Comparison of ENCODE assay signal across 37 cellular contexts in the genomic region with DNA sequence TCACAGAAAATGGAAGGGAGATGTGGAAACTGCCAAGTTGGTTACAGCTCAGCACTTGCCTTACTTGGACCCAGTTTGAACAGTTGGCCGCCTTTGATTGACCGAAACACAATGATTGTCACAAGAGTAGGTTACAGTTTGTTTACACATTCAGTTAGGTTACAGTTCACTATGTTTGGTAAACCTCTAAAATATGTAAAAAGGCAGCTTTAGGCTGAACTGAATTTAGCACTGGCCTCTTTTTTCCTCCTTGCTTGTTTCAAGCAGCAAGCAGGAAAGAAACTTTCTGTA.
A peak's percentile ranks its signal among the peaks of the same experiment; 100 is the strongest.
DNase-seq lines count a peak whose midpoint lies in the region; ATAC-seq, FAIRE-seq and TF ChIP-seq lines count a peak whose summit lies in the region.
"Had no signal": no experiment of that assay in that cellular context is flagged by ENCODE, and none has a peak within 500 bp of the region (broad histone marks: within the 10 kb centered on the region; RNA-seq: fewer than 3 reads in every experiment).

No MANE protein-coding gene starts in this region.

- TF ChIP-seq RAD21 in liver (IDR thresholded peaks at IDR 0.05) (no peak), HepG2 (CRISPR knock-in tag; IDR thresholded peaks at IDR 0.05) (no peak), K562 (CRISPR knock-in tag; conservative IDR thresholded peaks at IDR 0.05 in 1 of 2, IDR thresholded peaks at IDR 0.05 in 1 of 2) (no peak)

- no peak overlapping the region for H3K4me3 Mint-ChIP-seq in type B pancreatic cell
- H3K4me3 Mint-ChIP-seq in activated CD8-positive, alpha-beta T cell treated with anti-CD3 and anti-CD28 coated beads for 36 hours = no peak overlapping the region
- H3K4me3 Mint-ChIP-seq: B cell; CD14-positive monocyte; CD4-positive, alpha-beta memory T cell; CD4-positive, alpha-beta T cell; CD4-positive, CD25-positive, alpha-beta regulatory T cell; CD8-positive, alpha-beta memory T cell; CD8-positive, alpha-beta T cell had no signal

- H3K9me1 ChIP-seq in K562 (ENCODE audit: control insufficient read depth, insufficient read depth, low read length) = no peaks in the 10 kb centered on the region

- H3K36me3 ChIP-seq in liver (ENCODE audit: control insufficient read depth in 4 of 4, insufficient read depth in 3 of 4, low read depth in 1 of 4, low read length in 3 of 4) (no peaks in the 10 kb centered on the region), HepG2 (replicated peaks in 1 of 2; ENCODE audit: control insufficient read depth in 1 of 2, insufficient read depth in 2 of 2, low read length in 2 of 2) (no peaks in the 10 kb centered on the region), K562 (ENCODE audit: control insufficient read depth, insufficient read depth, low read length) (no peaks in the 10 kb centered on the region), right lobe of liver (no peaks in the 10 kb centered on the region)
- H3K36me3 ChIP-seq: BE2C; BLaER1; BLaER1 treated with 17β-estradiol and CSF1 and Interleukin-3, amounts not matched to agents 10 nM and 100 nM had no signal

- H3K9me3 ChIP-seq in liver (ENCODE audit: control insufficient read depth in 4 of 4, low read length in 3 of 4) (no peaks in the 10 kb centered on the region), HepG2 (ENCODE audit: low read length) (no peaks in the 10 kb centered on the region), K562 (replicated peaks; ENCODE audit: control insufficient read depth, insufficient read depth, low read depth, low read length) (no peaks in the 10 kb centered on the region), right lobe of liver (peaks cover 0 to 6% (median under 1%) of the 10 kb centered on the region in 4 donors)
- H3K9me3 ChIP-seq: A549, BE2C had no signal

- intact Hi-C loops in HepG2 (cut with micrococcal nuclease; ENCODE audit: unreplicated experiment) (no loop called here), K562 (cut with micrococcal nuclease) (no loop called here), right lobe of liver (cut with DNase I) (no loop called here)
- intact Hi-C loops in activated CD8-positive, alpha-beta T cell treated with anti-CD3 and anti-CD28 coated beads for 36 hours (cut with micrococcal nuclease) = no loop called here

- FAIRE-seq in HepG2 (lab: Jason Lieb, UNC) (no peak), K562 (lab: Jason Lieb, UNC) (no peak)
- FAIRE-seq: A204.1, A549, D721Med had no signal

- peaks cover 0 to 4% (median 1%) of the 10 kb centered on the region in 4 donors for H3K4me1 ChIP-seq in liver (ENCODE audit: control insufficient read depth in 4 of 4, insufficient read depth in 4 of 4, low read length in 3 of 4)
- no peaks in the 10 kb centered on the region for H3K4me1 ChIP-seq in HepG2 (ENCODE audit: insufficient read depth, low read length)
- no peaks in the 10 kb centered on the region; a peak in 1 of 5 replicates for H3K4me1 ChIP-seq in K562 (replicated peaks in 1 of 2; ENCODE audit: control insufficient read depth in 2 of 2, insufficient read depth in 2 of 2, low read length in 2 of 2)
- H3K4me1 ChIP-seq in right lobe of liver = peaks cover 0 to 8% (median 0%) of the 10 kb centered on the region in 4 donors
- H3K4me1 ChIP-seq: A549; BE2C; BLaER1; BLaER1 treated with 17β-estradiol and CSF1 and Interleukin-3, amounts not matched to agents 10 nM and 100 nM; Caco-2 had no signal

- H2AFZ ChIP-seq in HepG2 (ENCODE audit: low read length) (no peak overlapping the region), K562 (ENCODE audit: low read depth, low read length) (peak overlapping the region; percentile 18; the same call in 1 of the 2 replicates)

- no peaks in the 10 kb centered on the region for H3K4me1 Mint-ChIP-seq in type B pancreatic cell (ENCODE audit: unreplicated experiment)
- peaks cover 11% of the 10 kb centered on the region for H3K4me1 Mint-ChIP-seq in activated CD8-positive, alpha-beta T cell treated with anti-CD3 and anti-CD28 coated beads for 36 hours (ENCODE audit: low read depth)
- H3K4me1 Mint-ChIP-seq: CD14-positive monocyte had no signal

- POLR2A ChIA-PET in HepG2 (lab: Yijun Ruan, JAX) (interaction anchor here (0.9 kb wide), 1 partner anchor 20 kb away, joined by 3 read pairs; no protein-coding TSS in a partner anchor), K562 (lab: Yijun Ruan, JAX) (interaction anchor here (0.6 to 1.1 kb wide), 3 partner anchors 8 to 47 kb away, joined by 3 to 4 read pairs (median 3); no protein-coding TSS in a partner anchor)
- POLR2A ChIA-PET in activated CD8-positive, alpha-beta T cell treated with anti-CD3 and anti-CD28 coated beads for 36 hours (lab: Charles Lee) = no interaction called here

- H4K20me1 ChIP-seq in HepG2 (ENCODE audit: insufficient read depth, low read length) = no peaks in the 10 kb centered on the region
- no peaks in the 10 kb centered on the region for H4K20me1 ChIP-seq in K562 (replicated peaks; ENCODE audit: control insufficient read depth, insufficient read depth, low read length)
- H4K20me1 ChIP-seq: BLaER1; BLaER1 treated with 17β-estradiol and CSF1 and Interleukin-3, amounts not matched to agents 10 nM and 100 nM had no signal

- 47% methylated on average over 2 of the region's 2 CpGs for WGBS in liver
- WGBS in HepG2 (ENCODE audit: low lambda C conversion rate) = 92% methylated on average over 2 of the region's 2 CpGs
- WGBS in K562 (ENCODE audit: insufficient coverage, low coverage, missing lambda C conversion rate) = 50% methylated on average over 2 of the region's 2 CpGs
- 21% methylated on average over 2 of the region's 2 CpGs for WGBS in right lobe of liver (ENCODE audit: insufficient coverage, low coverage, low lambda C conversion rate, missing lambda C conversion rate)

- H3K79me2 ChIP-seq in HepG2 (ENCODE audit: insufficient read depth, low read length) = no peaks in the 10 kb centered on the region
- 0 out of 3 replicates have a peak, but pooled peaks cover 3% of the 10 kb centered on the region for H3K79me2 ChIP-seq in K562 (ENCODE audit: control insufficient read depth, insufficient read depth, low read length)

- in situ Hi-C loops in HepG2 (cut with HindIII; ENCODE audit: extremely low pct_ligation_motif_present, low pct_unique_long_range_greater_than_20kb) (no loop called here), K562 (cut with MboI) (no loop called here)

- no peak overlapping the region for H3K27ac Mint-ChIP-seq in type B pancreatic cell
- H3K27ac Mint-ChIP-seq in activated CD8-positive, alpha-beta T cell treated with anti-CD3 and anti-CD28 coated beads for 36 hours = no peak overlapping the region
- H3K27ac Mint-ChIP-seq: B cell; CD14-positive monocyte; CD4-positive, alpha-beta memory T cell; CD4-positive, alpha-beta T cell; CD4-positive, CD25-positive, alpha-beta regulatory T cell; CD8-positive, alpha-beta memory T cell; CD8-positive, alpha-beta T cell had no signal

- H3K4me2 ChIP-seq in HepG2 (ENCODE audit: low read depth, low read length) (no peak overlapping the region), K562 (ENCODE audit: insufficient read depth, low read length) (no peak overlapping the region)
- H3K4me2 ChIP-seq: A549; BLaER1; BLaER1 treated with 17β-estradiol and CSF1 and Interleukin-3, amounts not matched to agents 10 nM and 100 nM had no signal

- TF ChIP-seq EP300 in HepG2 (IDR thresholded peaks at IDR 0.05; ENCODE audit: low read depth in 2 of 2, low read length in 2 of 2) (no peak), HepG2 (CRISPR knock-in tag; IDR thresholded peaks at IDR 0.05; ENCODE audit: borderline replicate concordance) (no peak), K562 (IDR thresholded peaks at IDR 0.05; ENCODE audit: low read length) (no peak)

- H3K9me3 Mint-ChIP-seq in type B pancreatic cell = peaks cover 7% of the 10 kb centered on the region
- H3K9me3 Mint-ChIP-seq in activated CD8-positive, alpha-beta T cell treated with anti-CD3 and anti-CD28 coated beads for 36 hours = peaks cover 5% of the 10 kb centered on the region

- no peak overlapping the region for H3K9ac ChIP-seq in liver (ENCODE audit: low read depth in 1 of 2, low read length in 2 of 2)
- H3K9ac ChIP-seq in HepG2 (ENCODE audit: insufficient read depth, low read depth, low read length) = no peak overlapping the region
- H3K9ac ChIP-seq in K562 (ENCODE audit: insufficient read depth in 1 of 2, low read depth in 2 of 2, low read length in 2 of 2) = no peak overlapping the region
- H3K9ac ChIP-seq: BLaER1; BLaER1 treated with 17β-estradiol and CSF1 and Interleukin-3, amounts not matched to agents 10 nM and 100 nM had no signal

- H3K4me3 ChIP-seq in liver (ENCODE audit: low read depth in 1 of 3, low read length in 3 of 3) = no peak overlapping the region
- H3K4me3 ChIP-seq in HepG2 (replicated peaks in 1 of 3; ENCODE audit: insufficient read depth in 1 of 3, low read depth in 2 of 3, low read length in 3 of 3) = no peak overlapping the region
- H3K4me3 ChIP-seq in K562 = no peak overlapping the region
- peak overlapping the region in 1 of 3 donors; percentile 0 for H3K4me3 ChIP-seq in right lobe of liver
- H3K4me3 ChIP-seq: A549; BLaER1; BLaER1 treated with 17β-estradiol and CSF1 and Interleukin-3, amounts not matched to agents 10 nM and 100 nM had no signal

- TF ChIP-seq POLR2A in HepG2 (IDR thresholded peaks at IDR 0.05; ENCODE audit: insufficient read depth in 1 of 2, low read depth in 2 of 2, low read length in 2 of 2) = no peak
- TF ChIP-seq POLR2A in K562 (conservative IDR thresholded peaks at IDR 0.05) = no peak
- TF ChIP-seq POLR2A in right lobe of liver (IDR thresholded peaks at IDR 0.05) = no peak

- no peaks in the 10 kb centered on the region for H3K27me3 Mint-ChIP-seq in type B pancreatic cell
- no peaks in the 10 kb centered on the region for H3K27me3 Mint-ChIP-seq in activated CD8-positive, alpha-beta T cell treated with anti-CD3 and anti-CD28 coated beads for 36 hours
- H3K27me3 Mint-ChIP-seq: B cell; CD4-positive, alpha-beta memory T cell; CD4-positive, alpha-beta T cell; CD8-positive, alpha-beta memory T cell had no signal

- no TSS peak for BruUV-seq in HepG2 (replicated peaks; lab: Mats Ljungman, UMichigan)
- no TSS peak for BruUV-seq in K562 (replicated peaks; lab: Mats Ljungman, UMichigan)

- TF ChIP-seq CTCF in liver (IDR thresholded peaks at IDR 0.05; ENCODE audit: low read depth, low read length, missing input control) = no peak
- TF ChIP-seq CTCF in HepG2 (CRISPR knock-in tag; IDR thresholded peaks at IDR 0.05) = no peak
- TF ChIP-seq CTCF in K562 (IDR thresholded peaks at IDR 0.05 in 2 of 3, conservative IDR thresholded peaks at IDR 0.05 in 1 of 3; ENCODE audit: insufficient read depth in 2 of 3, low read depth in 1 of 3, low read length in 3 of 3) = no peak
- no peak for TF ChIP-seq CTCF in right lobe of liver (IDR thresholded peaks at IDR 0.05)
- TF ChIP-seq CTCF in type B pancreatic cell (conservative IDR thresholded peaks at IDR 0.05) = no peak
- TF ChIP-seq CTCF in activated CD8-positive, alpha-beta T cell treated with anti-CD3 and anti-CD28 coated beads for 36 hours (IDR thresholded peaks at IDR 0.05) = no peak

- H3K27ac ChIP-seq in liver (ENCODE audit: low read depth in 1 of 2, low read length in 2 of 2) = peak overlapping the region in 1 of 2 donors; percentile 16
- no peak overlapping the region for H3K27ac ChIP-seq in HepG2 (ENCODE audit: extremely low read length, insufficient read depth, low read length)
- no peak overlapping the region for H3K27ac ChIP-seq in K562 (ENCODE audit: extremely low read depth, low read depth, low read length)
- peak overlapping the region in 2 of 3 donors; percentile 39 to 52 for H3K27ac ChIP-seq in right lobe of liver
- H3K27ac ChIP-seq: 22Rv1; A549; BLaER1; BLaER1 treated with 17β-estradiol and CSF1 and Interleukin-3, amounts not matched to agents 10 nM and 100 nM; C4-2B had no signal

- CTCF ChIA-PET in HepG2 (lab: Yijun Ruan, JAX; ENCODE audit: low intra/inter-chr PET ratio, low total read pairs) = no interaction called here
- CTCF ChIA-PET in K562 (lab: Yijun Ruan, JAX; ENCODE audit: low intra/inter-chr PET ratio) = no interaction called here
- CTCF ChIA-PET in activated CD8-positive, alpha-beta T cell treated with anti-CD3 and anti-CD28 coated beads for 36 hours (lab: Charles Lee) = interaction anchor here (0.7 to 1.4 kb wide), 3 partner anchors 8 to 37 kb away, joined by 3 to 6 read pairs (median 3); no protein-coding TSS in a partner anchor

- H3K36me3 Mint-ChIP-seq in type B pancreatic cell = no peaks in the 10 kb centered on the region
- peaks cover 1% of the 10 kb centered on the region for H3K36me3 Mint-ChIP-seq in activated CD8-positive, alpha-beta T cell treated with anti-CD3 and anti-CD28 coated beads for 36 hours (ENCODE audit: low read depth)
- H3K36me3 Mint-ChIP-seq: CD14-positive monocyte; CD8-positive, alpha-beta T cell had no signal

- ATAC-seq in HepG2 (no peak), K562 (no peak), left lobe of liver (peak; percentile 75), right lobe of liver (peak; percentile 50 to 82 (median 73))
- ATAC-seq in activated CD8-positive, alpha-beta T cell treated with anti-CD3 and anti-CD28 coated beads for 36 hours = no peak
- ATAC-seq: A549; CD8-positive, alpha-beta T cell had no signal

- DNase-seq in HepG2 (ENCODE audit: low spot score) = no peak
- no peak for DNase-seq in K562 (ENCODE audit: extremely low read depth in 1 of 4, low spot score in 3 of 4)
- no peak for DNase-seq in left lobe of liver (ENCODE audit: low spot score)
- no peak for DNase-seq in right lobe of liver
- DNase-seq in RPMI8226 = no peak
- no peak for DNase-seq in type B pancreatic cell (ENCODE audit: extremely low spot score, unreplicated experiment)
- no peak for DNase-seq in activated CD8-positive, alpha-beta T cell treated with anti-CD3 and anti-CD28 coated beads for 36 hours
- DNase-seq: 8988T; ACHN; AML-193; C1 segment of cervical spinal cord; Caco-2; Calu3; CD4-positive, alpha-beta memory T cell; CD4-positive, alpha-beta T cell; CD4-positive, CD25-positive, alpha-beta regulatory T cell; CD8-positive, alpha-beta memory T cell; CD8-positive, alpha-beta T cell; COR-L47; DMS 273 treated with DMSO at 0.1 percent for 48 hours; DMS153; DMS53; DMS79; DMS79 treated with DMSO at 0.1 percent for 48 hours; DND-41; EL had no signal

- H3K27me3 ChIP-seq in liver (ENCODE audit: control insufficient read depth in 4 of 4, insufficient read depth in 4 of 4, low read length in 3 of 4) (no peaks in the 10 kb centered on the region), HepG2 (ENCODE audit: control insufficient read depth in 1 of 2, insufficient read depth in 2 of 2, low read length in 2 of 2) (no peaks in the 10 kb centered on the region), K562 (ENCODE audit: control insufficient read depth in 2 of 2, insufficient read depth in 2 of 2, low read length in 2 of 2) (no peaks in the 10 kb centered on the region), right lobe of liver (no peaks in the 10 kb centered on the region)
- H3K27me3 ChIP-seq: BE2C; BLaER1; BLaER1 treated with 17β-estradiol and CSF1 and Interleukin-3, amounts not matched to agents 10 nM and 100 nM had no signal

Comparison
In these comparisons a context has a peak if more than half of its experiments do, and no peak if none do; other contexts are left out.
1. H3K27ac ChIP-seq: peak in right lobe of liver (2 of 3); none in HepG2 (single experiment) and K562 (single experiment).
2. ATAC-seq: peak in left lobe of liver (single experiment) and right lobe of liver (4 of 4); none in HepG2 (single experiment), K562 (single experiment) and activated CD8-positive, alpha-beta T cell treated with anti-CD3 and anti-CD28 coated beads for 36 hours (single experiment).